In genomic region chr10:50937230-50937907, GRCh38 we compare ENCODE assay signal across 8 cellular contexts. TPM values are rescaled to one million over a fixed set of nuclear protein-coding genes. Genes with fewer than 3 reads are reported as not detected.
A peak's percentile ranks its signal among the peaks of the same experiment; 100 is the strongest.
DNase-seq lines count a peak whose midpoint lies in the region; ATAC-seq, FAIRE-seq and TF ChIP-seq lines count a peak whose summit lies in the region.

No MANE protein-coding gene starts in this region.

- no peaks in the 10 kb centered on the region for H3K27me3 Mint-ChIP-seq in activated T-helper 1 cell treated with anti-CD3 and anti-CD28 coated beads, Interleukin-12 subunit alpha, Interleukin-12 subunit beta, Interleukin-2, Interleukin-4 antibody, amounts not matched to agents 30 ng/mL and 10 ng/mL and 1 ng/mL, durations not matched to agents 14 hours and 24 hours and 36 hours (ENCODE audit: insufficient read depth)
- H3K27me3 Mint-ChIP-seq in activated CD4-positive, alpha-beta memory T cell treated with anti-CD3 and anti-CD28 coated beads, Interleukin-2, amount 10 ng/mL, durations not matched to agents 7 days and 5 days: peaks cover 4% of the 10 kb centered on the region

- H3K79me2 ChIP-seq in keratinocyte (ENCODE audit: control insufficient read depth, insufficient read depth, low read length): no peaks in the 10 kb centered on the region

- H3K27ac ChIP-seq in ascending aorta: no peak overlapping the region
- no peak overlapping the region for H3K27ac ChIP-seq in keratinocyte (ENCODE audit: control insufficient read depth, insufficient read depth, low read length)

- no peak overlapping the region for H3K4me3 Mint-ChIP-seq in activated T-helper 1 cell treated with anti-CD3 and anti-CD28 coated beads, Interleukin-12 subunit alpha, Interleukin-12 subunit beta, Interleukin-2, Interleukin-4 antibody, amounts not matched to agents 30 ng/mL and 10 ng/mL and 1 ng/mL, durations not matched to agents 14 hours and 24 hours and 36 hours
- no peak overlapping the region for H3K4me3 Mint-ChIP-seq in activated CD4-positive, alpha-beta memory T cell treated with anti-CD3 and anti-CD28 coated beads, Interleukin-2, amount 10 ng/mL, durations not matched to agents 7 days and 5 days

- no peaks in the 10 kb centered on the region for H3K9me3 Mint-ChIP-seq in activated T-helper 1 cell treated with anti-CD3 and anti-CD28 coated beads, Interleukin-12 subunit alpha, Interleukin-12 subunit beta, Interleukin-2, Interleukin-4 antibody, amounts not matched to agents 30 ng/mL and 10 ng/mL and 1 ng/mL, durations not matched to agents 14 hours and 24 hours and 36 hours
- no peaks in the 10 kb centered on the region for H3K9me3 Mint-ChIP-seq in activated CD4-positive, alpha-beta memory T cell treated with anti-CD3 and anti-CD28 coated beads, Interleukin-2, amount 10 ng/mL, durations not matched to agents 7 days and 5 days

- POLR2A ChIA-PET in activated CD4-positive, alpha-beta memory T cell treated with anti-CD3 and anti-CD28 coated beads, Interleukin-2, amount 10 ng/mL, durations not matched to agents 7 days and 5 days (lab: Charles Lee): no interaction called here

- H3K9ac ChIP-seq in keratinocyte (ENCODE audit: control insufficient read depth, extremely low read depth, insufficient read depth, low read length): no peak overlapping the region

- no peaks in the 10 kb centered on the region for H4K20me1 ChIP-seq in keratinocyte (ENCODE audit: control insufficient read depth, extremely low read depth, insufficient read depth, low read length)

- FAIRE-seq in keratinocyte (lab: Jason Lieb, UNC): peak; percentile 64

- peak; percentile 72 for TF ChIP-seq CTCF in AG09319 (IDR thresholded peaks at IDR 0.05; ENCODE audit: low read depth, low read length)
- TF ChIP-seq CTCF in HFF-Myc (IDR thresholded peaks at IDR 0.05; ENCODE audit: low read depth, low read length, missing control alignments): peak; percentile 52
- TF ChIP-seq CTCF in ascending aorta (IDR thresholded peaks at IDR 0.05): peak in 2 of 3 experiments; percentile 49 to 58
- peak in 2 of 3 experiments; percentile 43 to 58 for TF ChIP-seq CTCF in keratinocyte (optimal IDR thresholded peaks at IDR 0.05 in 1 of 3, IDR thresholded peaks at IDR 0.05 in 1 of 3, conservative IDR thresholded peaks at IDR 0.05 in 1 of 3; ENCODE audit: extremely low read depth in 1 of 3, insufficient read depth in 2 of 3, low read length in 3 of 3)

- no peaks in the 10 kb centered on the region for H3K4me1 Mint-ChIP-seq in activated T-helper 1 cell treated with anti-CD3 and anti-CD28 coated beads, Interleukin-12 subunit alpha, Interleukin-12 subunit beta, Interleukin-2, Interleukin-4 antibody, amounts not matched to agents 30 ng/mL and 10 ng/mL and 1 ng/mL, durations not matched to agents 14 hours and 24 hours and 36 hours (ENCODE audit: low read depth)
- no peaks in the 10 kb centered on the region for H3K4me1 Mint-ChIP-seq in activated CD4-positive, alpha-beta memory T cell treated with anti-CD3 and anti-CD28 coated beads, Interleukin-2, amount 10 ng/mL, durations not matched to agents 7 days and 5 days

- no peaks in the 10 kb centered on the region for H3K4me1 ChIP-seq in ascending aorta
- no peaks in the 10 kb centered on the region for H3K4me1 ChIP-seq in keratinocyte (ENCODE audit: control insufficient read depth, extremely low read depth, insufficient read depth, low read length)

- no peaks in the 10 kb centered on the region for H3K36me3 ChIP-seq in ascending aorta
- no peaks in the 10 kb centered on the region for H3K36me3 ChIP-seq in keratinocyte (ENCODE audit: control insufficient read depth in 2 of 2, extremely low read depth in 1 of 2, insufficient read depth in 2 of 2, low read length in 2 of 2)

- CTCF ChIA-PET in activated CD4-positive, alpha-beta memory T cell treated with anti-CD3 and anti-CD28 coated beads, Interleukin-2, amount 10 ng/mL, durations not matched to agents 7 days and 5 days (lab: Charles Lee): no interaction called here

- H3K9me3 ChIP-seq in ascending aorta (no peaks in the 10 kb centered on the region), keratinocyte (ENCODE audit: control insufficient read depth, low read depth, low read length) (no peaks in the 10 kb centered on the region)

- ATAC-seq in GM19397 (IDR thresholded peaks at IDR 0.05; ENCODE audit: unreplicated experiment): no peak

- no peak for DNase-seq in AG09319 (ENCODE audit: extremely low read depth, low read depth)
- DNase-seq in HFF-Myc (ENCODE audit: extremely low read depth, low read depth): peak; percentile 15
- no peak for DNase-seq in ascending aorta (ENCODE audit: low spot score in 2 of 2)
- DNase-seq in keratinocyte (ENCODE audit: low read depth, low spot score): no peak
- DNase-seq in activated T-helper 1 cell treated with anti-CD3 and anti-CD28 coated beads, Interleukin-12 subunit alpha, Interleukin-12 subunit beta, Interleukin-2, Interleukin-4 antibody, amounts not matched to agents 30 ng/mL and 10 ng/mL and 1 ng/mL, durations not matched to agents 14 hours and 24 hours and 36 hours (ENCODE audit: low spot score): no peak
- no peak for DNase-seq in activated CD4-positive, alpha-beta memory T cell treated with anti-CD3 and anti-CD28 coated beads, Interleukin-2, amount 10 ng/mL, durations not matched to agents 7 days and 5 days
- DNase-seq in NCI-H1436 treated with DMSO at 0.1 percent for 48 hours (lab: John Stamatoyannopoulos, UW): no peak

- H2AFZ ChIP-seq in keratinocyte (ENCODE audit: control insufficient read depth, low read length): no peak overlapping the region

- H3K4me3 ChIP-seq in HFF-Myc (replicated peaks; ENCODE audit: low read depth, low read length) (no peak overlapping the region), ascending aorta (no peak overlapping the region), keratinocyte (ENCODE audit: control insufficient read depth in 2 of 3, extremely low read depth in 1 of 3, insufficient read depth in 2 of 3, low read depth in 1 of 3, low read length in 3 of 3) (no peak overlapping the region)

- no peaks in the 10 kb centered on the region for H3K36me3 Mint-ChIP-seq in activated T-helper 1 cell treated with anti-CD3 and anti-CD28 coated beads, Interleukin-12 subunit alpha, Interleukin-12 subunit beta, Interleukin-2, Interleukin-4 antibody, amounts not matched to agents 30 ng/mL and 10 ng/mL and 1 ng/mL, durations not matched to agents 14 hours and 24 hours and 36 hours (ENCODE audit: low read depth)
- no peaks in the 10 kb centered on the region for H3K36me3 Mint-ChIP-seq in activated CD4-positive, alpha-beta memory T cell treated with anti-CD3 and anti-CD28 coated beads, Interleukin-2, amount 10 ng/mL, durations not matched to agents 7 days and 5 days (ENCODE audit: low read depth)

- dilution Hi-C loops in keratinocyte (cut with MboI; ENCODE audit: extremely low pct_ligation_motif_present, low sequenced_read_pairs): no loop called here

- H3K9me1 ChIP-seq in keratinocyte (ENCODE audit: control insufficient read depth, extremely low read depth, insufficient read depth, low read length): no peaks in the 10 kb centered on the region

- H3K27ac Mint-ChIP-seq in activated T-helper 1 cell treated with anti-CD3 and anti-CD28 coated beads, Interleukin-12 subunit alpha, Interleukin-12 subunit beta, Interleukin-2, Interleukin-4 antibody, amounts not matched to agents 30 ng/mL and 10 ng/mL and 1 ng/mL, durations not matched to agents 14 hours and 24 hours and 36 hours: no peak overlapping the region
- H3K27ac Mint-ChIP-seq in activated CD4-positive, alpha-beta memory T cell treated with anti-CD3 and anti-CD28 coated beads, Interleukin-2, amount 10 ng/mL, durations not matched to agents 7 days and 5 days: no peak overlapping the region

- H3K27me3 ChIP-seq in ascending aorta (no peaks in the 10 kb centered on the region), keratinocyte (ENCODE audit: control insufficient read depth, extremely low read depth, insufficient read depth, low read length) (no peaks in the 10 kb centered on the region)

- H3K4me2 ChIP-seq in keratinocyte (ENCODE audit: control insufficient read depth, extremely low read depth, insufficient read depth, low read depth, low read length): no peak overlapping the region

- intact Hi-C loops in ascending aorta (cut with DNase I): loop anchor here (5.0 kb wide), 2 partner anchors 1550 to 1630 kb away; no protein-coding TSS in a partner anchor
- intact Hi-C loops in activated T-helper 1 cell treated with anti-CD3 and anti-CD28 coated beads, Interleukin-12 subunit alpha, Interleukin-12 subunit beta, Interleukin-2, Interleukin-4 antibody, amounts not matched to agents 30 ng/mL and 10 ng/mL and 1 ng/mL, durations not matched to agents 14 hours and 24 hours and 36 hours (cut with micrococcal nuclease): no loop called here

RNA-seq across cellular contexts. Expression of gene A1CF, which starts 51.9 kb away (rescaled TPM):
- total RNA-seq in ascending aorta: not detected
- polyA plus RNA-seq in keratinocyte: 0.02 TPM in 1 of 3 replicates, not detected in the others
- not detected for polyA plus RNA-seq in keratinocyte (2011; ENCODE audit: low read depth)
- not detected in 2 replicates for polyA plus RNA-seq in keratinocyte (2011; cell fraction: cytosol; rRNA removed)
- polyA plus RNA-seq in keratinocyte (2011; cell fraction: nucleus; rRNA removed): not detected in 2 replicates
- polyA plus RNA-seq in keratinocyte (2012; ENCODE audit: low replicate concordance): 0.01 TPM in 1 of 2 replicates, not detected in the other
- polyA minus RNA-seq in keratinocyte: not detected in 3 replicates
- not detected for polyA minus RNA-seq in keratinocyte (2011; cell fraction: cytosol; rRNA and poly(A)+ RNA removed)
- polyA minus RNA-seq in keratinocyte (2011; cell fraction: nucleus; rRNA and poly(A)+ RNA removed): not detected in 2 replicates
- not detected in 2 replicates for total RNA-seq in activated T-helper 1 cell treated with anti-CD3 and anti-CD28 coated beads, Interleukin-12 subunit alpha, Interleukin-12 subunit beta, Interleukin-2, Interleukin-4 antibody, amounts not matched to agents 30 ng/mL and 10 ng/mL and 1 ng/mL, durations not matched to agents 14 hours and 24 hours and 36 hours
- not detected for total RNA-seq in activated CD4-positive, alpha-beta memory T cell treated with anti-CD3 and anti-CD28 coated beads, Interleukin-2, amount 10 ng/mL, durations not matched to agents 7 days and 5 days
